ENCODE assay signal across 8 cellular contexts in the genomic region with DNA sequence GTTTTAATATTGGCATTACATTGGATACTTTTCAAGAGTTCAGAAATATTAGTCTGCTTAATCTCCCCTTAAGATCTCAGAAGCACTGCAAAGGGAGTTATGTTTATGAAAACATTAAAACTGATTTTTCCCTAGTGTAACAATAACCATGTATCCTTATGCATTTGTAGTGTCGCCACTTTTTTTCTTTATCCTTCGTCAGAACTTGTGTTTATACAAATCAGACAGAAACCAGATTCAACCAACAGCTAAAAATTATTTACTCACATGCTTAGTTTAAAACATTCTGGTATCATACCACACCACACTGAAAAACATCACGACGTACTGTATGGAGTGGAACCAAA. TPM values are rescaled to one million over a fixed set of nuclear protein-coding genes. Genes with fewer than 3 reads are reported as not detected.
DNase-seq lines count a peak whose midpoint lies in the region; ATAC-seq, FAIRE-seq and TF ChIP-seq lines count a peak whose summit lies in the region.

No MANE protein-coding gene starts in this region.

- H3K9me3 ChIP-seq in heart left ventricle: no peaks in the 10 kb centered on the region
- H3K9me3 ChIP-seq in GM12878 (replicated peaks; ENCODE audit: control insufficient read depth, insufficient read depth, low read length): no peaks in the 10 kb centered on the region
- no peaks in the 10 kb centered on the region for H3K9me3 ChIP-seq in mesenchymal stem cell (ENCODE audit: control insufficient read depth, low read length)
- H3K9me3 ChIP-seq in upper lobe of left lung: no peaks in the 10 kb centered on the region

- H2BK5ac ChIP-seq in mesenchymal stem cell (ENCODE audit: low read depth, low read length, poor library complexity, severe bottlenecking): no peak overlapping the region

- peak overlapping the region; percentile 91 to 99 (median 97) for H3K27ac ChIP-seq in heart left ventricle
- no peak overlapping the region for H3K27ac ChIP-seq in GM12878 (ENCODE audit: control insufficient read depth, insufficient read depth)
- peak overlapping the region; percentile 27 for H3K27ac ChIP-seq in mesenchymal stem cell (ENCODE audit: low read length, poor library complexity, severe bottlenecking)
- H3K27ac ChIP-seq in upper lobe of left lung: peak overlapping the region; percentile 97 to 99 (median 98)

- TF ChIP-seq RAD21 in GM12878 (IDR thresholded peaks at IDR 0.05; ENCODE audit: insufficient read depth, low read depth, low read length): no peak

- TF ChIP-seq CTCF in heart left ventricle (IDR thresholded peaks at IDR 0.05): no peak
- no peak for TF ChIP-seq CTCF in GM12878 (IDR thresholded peaks at IDR 0.05 in 2 of 3, conservative IDR thresholded peaks at IDR 0.05 in 1 of 3; ENCODE audit: control insufficient read depth in 2 of 3, extremely low read depth in 1 of 3, insufficient read depth in 1 of 3, low read depth in 3 of 3, low read length in 3 of 3)
- TF ChIP-seq CTCF in upper lobe of left lung (IDR thresholded peaks at IDR 0.05): no peak

- H3K27me3 ChIP-seq in heart left ventricle (no peaks in the 10 kb centered on the region), GM12878 (replicated peaks in 1 of 2; ENCODE audit: control insufficient read depth in 2 of 2, insufficient read depth in 2 of 2, low read length in 1 of 2) (peaks cover 14 to 25% of the 10 kb centered on the region in 2 experiments), mesenchymal stem cell (ENCODE audit: control insufficient read depth in 1 of 2, insufficient read depth in 1 of 2, low read length in 2 of 2) (peaks cover 22 to 25% of the 10 kb centered on the region in 2 experiments), upper lobe of left lung (no peaks in the 10 kb centered on the region)

- no peak overlapping the region for H2AK5ac ChIP-seq in mesenchymal stem cell (ENCODE audit: low read length, severe bottlenecking)

- SMC1A ChIA-PET in GM12878 (lab: Charles Lee; ENCODE audit: uncharacterized antibody, unreplicated experiment): interaction anchor here (0.6 kb wide), 1 partner anchor 24 kb away, joined by 3 read pairs; no protein-coding TSS in a partner anchor

- H3K9ac ChIP-seq in GM12878 (ENCODE audit: control insufficient read depth, insufficient read depth, low read length) (no peak overlapping the region), mesenchymal stem cell (ENCODE audit: low read length) (peak overlapping the region; percentile 97)

- BruUV-seq in GM12878 (replicated peaks; lab: Mats Ljungman, UMichigan): no TSS peak

- no peak overlapping the region for H3K18ac ChIP-seq in mesenchymal stem cell (ENCODE audit: low read depth in 1 of 2, low read length in 2 of 2)

- POLR2A ChIA-PET in GM12878 (lab: Charles Lee): interaction anchor here (0.6 kb wide), 1 partner anchor 32 kb away, joined by 6 read pairs; no protein-coding TSS in a partner anchor

- intact Hi-C loops in heart left ventricle (cut with DNase I) (loop anchor here in 4 of 10 donors (5.0 to 10.0 kb wide), 6 partner anchors 47 to 377 kb away; partner anchors contain the start of genes RAB33B (in 2 of the 4) and ELF2 (in 1 of the 4)), Right ventricle myocardium superior (cut with DNase I) (no loop called here), GM12878 (cut with micrococcal nuclease; ENCODE audit: unreplicated experiment) (no loop called here)

- H4K20me1 ChIP-seq in GM12878 (ENCODE audit: control insufficient read depth, insufficient read depth): no peaks in the 10 kb centered on the region; the same call in 1 of the 2 replicates

- peak overlapping the region; percentile 98 for H3K4me2 ChIP-seq in GM12878 (ENCODE audit: control insufficient read depth, insufficient read depth)
- no peak overlapping the region for H3K4me2 ChIP-seq in mesenchymal stem cell (ENCODE audit: low read length, poor library complexity, severe bottlenecking)

- CTCF ChIA-PET in GM12878 (lab: Yijun Ruan, JAX): interaction anchor here (0.5 to 1.3 kb wide), 4 partner anchors 10 to 44 kb away, joined by 3 to 5 read pairs (median 4); no protein-coding TSS in a partner anchor

- FAIRE-seq in GM12878 (lab: Jason Lieb, UNC): peak; percentile 7

- H3K36me3 ChIP-seq in heart left ventricle (no peaks in the 10 kb centered on the region), GM12878 (ENCODE audit: control insufficient read depth in 2 of 2, insufficient read depth in 2 of 2, low read length in 1 of 2) (no peaks in the 10 kb centered on the region), mesenchymal stem cell (ENCODE audit: control insufficient read depth in 1 of 2, insufficient read depth in 2 of 2, low read depth in 1 of 2, low read length in 2 of 2) (no peaks in the 10 kb centered on the region), upper lobe of left lung (no peaks in the 10 kb centered on the region)

- H2BK120ac ChIP-seq in mesenchymal stem cell (ENCODE audit: low read depth, low read length): no peak overlapping the region

- no peak overlapping the region for H2BK15ac ChIP-seq in mesenchymal stem cell (ENCODE audit: low read depth, poor library complexity, severe bottlenecking)

- ATAC-seq in heart left ventricle (peak in 1 of 4 donors; percentile 1), Right ventricle myocardium superior (ENCODE audit: poor library complexity) (no peak), GM12878 (no peak), upper lobe of left lung (ENCODE audit: low FRiP score in 2 of 2) (no peak)

- in situ Hi-C loops in GM12878 (cut with MboI): no loop called here

- RAD21 ChIA-PET in GM12878 (lab: Charles Lee; ENCODE audit: unreplicated experiment): no interaction called here

- no peak overlapping the region for H2BK12ac ChIP-seq in mesenchymal stem cell (ENCODE audit: low read length in 2 of 2)

- H2AFZ ChIP-seq in GM12878 (ENCODE audit: control insufficient read depth, low read depth, low read length): peak overlapping the region; percentile 77; the same call in 1 of the 2 replicates
- H2AFZ ChIP-seq in mesenchymal stem cell (ENCODE audit: low read depth, low read length): no peak overlapping the region

- H4K8ac ChIP-seq in mesenchymal stem cell (ENCODE audit: low read length): no peak overlapping the region

- TF ChIP-seq POLR2A in heart left ventricle (IDR thresholded peaks at IDR 0.05): no peak
- TF ChIP-seq POLR2A in GM12878 (IDR thresholded peaks at IDR 0.05; ENCODE audit: low read depth, low read length): no peak
- no peak for TF ChIP-seq POLR2A in upper lobe of left lung (IDR thresholded peaks at IDR 0.05)

- H3K14ac ChIP-seq in mesenchymal stem cell (ENCODE audit: low read length in 2 of 2): no peak overlapping the region

- no peak overlapping the region for H4K91ac ChIP-seq in mesenchymal stem cell (ENCODE audit: low read length)

- no peak for TF ChIP-seq EP300 in GM12878 (IDR thresholded peaks at IDR 0.05; ENCODE audit: borderline replicate concordance in 1 of 2, control insufficient read depth in 1 of 2, low read depth in 2 of 2, low read length in 2 of 2)
- no peak for TF ChIP-seq EP300 in upper lobe of left lung (IDR thresholded peaks at IDR 0.05)

- 1 to 6% (median 5%) methylated on average over 4 of the region's 4 CpGs for WGBS in heart left ventricle, 4 donors
- 57% methylated on average over 4 of the region's 4 CpGs for WGBS in GM12878 (ENCODE audit: insufficient coverage, insufficient replicate concordance, low lambda C conversion rate, missing lambda C conversion rate)
- 17% methylated on average over 4 of the region's 4 CpGs for WGBS in mesenchymal stem cell
- WGBS in upper lobe of left lung, 2 donors: 13 to 18% methylated on average over 4 of the region's 4 CpGs

- peak overlapping the region; percentile 72 to 97 (median 93) for H3K4me3 ChIP-seq in heart left ventricle
- peak overlapping the region; percentile 74; the same call in 1 of the 2 replicates for H3K4me3 ChIP-seq in GM12878
- peak overlapping the region in 1 of 2 experiments; percentile 93 for H3K4me3 ChIP-seq in mesenchymal stem cell (ENCODE audit: insufficient read depth in 1 of 2, low read depth in 1 of 2, low read length in 2 of 2)
- peak overlapping the region; percentile 78 to 96 (median 89) for H3K4me3 ChIP-seq in upper lobe of left lung

- H3K4ac ChIP-seq in mesenchymal stem cell (ENCODE audit: low read depth in 1 of 2, low read length in 2 of 2): no peak overlapping the region

- peaks cover 5% of the 10 kb centered on the region for H3K79me1 ChIP-seq in mesenchymal stem cell (replicated peaks; ENCODE audit: low read length, poor library complexity, severe bottlenecking)

- peaks cover 0 to 75% (median 55%) of the 10 kb centered on the region in 12 donors for H3K4me1 ChIP-seq in heart left ventricle
- peaks cover 8% of the 10 kb centered on the region; the same call in 1 of the 2 replicates for H3K4me1 ChIP-seq in GM12878 (ENCODE audit: control insufficient read depth, insufficient read depth, low read length)
- peaks cover 10% of the 10 kb centered on the region for H3K4me1 ChIP-seq in mesenchymal stem cell (ENCODE audit: control insufficient read depth, insufficient read depth, low read depth, low read length)
- peaks cover 38 to 59% (median 44%) of the 10 kb centered on the region in 4 donors for H3K4me1 ChIP-seq in upper lobe of left lung

- H3K23ac ChIP-seq in mesenchymal stem cell (ENCODE audit: low read length in 2 of 2): no peak overlapping the region

- H3K79me2 ChIP-seq in GM12878 (ENCODE audit: control insufficient read depth, insufficient read depth, low read length): no peaks in the 10 kb centered on the region

- DNase-seq in heart left ventricle (no peak), Right ventricle myocardium superior (no peak), GM12878 (ENCODE audit: low read depth, low spot score) (no peak), mesenchymal stem cell (no peak), upper lobe of left lung (no peak), NCI-H226 (no peak), cerebellar cortex (ENCODE audit: low spot score) (no peak), HuH-7 (ENCODE audit: low spot score) (no peak)

RNA-seq across cellular contexts. Expression of gene SETD7, which starts 1.3 kb away (rescaled TPM):
- total RNA-seq in heart left ventricle (10 to 100 TPM; 47.1 to 78.6 (median 61.9) TPM), Right ventricle myocardium superior (46.3 TPM), GM12878 (2014; rRNA removed) (0.34 and 0.82 TPM in 2 replicates), GM12878 (2014; rRNA removed; fragmentation: Illumina TruSeq; extraction: Trizol) (0.51 and 0.58 TPM in 2 replicates), GM12878 (2021) (0.35 and 0.59 TPM in 2 replicates), upper lobe of left lung (10 to 100 TPM; 17.8 to 45.6 (median 34.0) TPM)
- polyA plus RNA-seq in heart left ventricle (10 to 100 TPM; 11.2 to 34.3 TPM), GM12878 (2011; rRNA removed) (0.05 and 0.09 TPM in 2 replicates), GM12878 (2014; fragmentation: Illumina TruSeq; extraction: Trizol) (0.51 and 0.70 TPM in 2 replicates), GM12878 (2014; fragmentation: Nextera tagmentation; extraction: Ambion mirVana) (under 1 TPM; 0.03 to 0.16 TPM), GM12878 (2014; rRNA removed) (0.36 and 0.57 TPM in 2 replicates), GM12878 (2016; fragmentation: Nextera tagmentation; extraction: Ambion mirVana) (under 1 TPM; 0.67 to 0.82 TPM)
- 0.27 and 0.35 TPM in 2 replicates for total RNA-seq in GM12878 (2013; cell fraction: nucleolus; rRNA removed)
- 0.56 TPM for polyA plus RNA-seq in GM12878 (2011; ENCODE audit: low read depth)
- 0.01 TPM in 1 of 2 replicates, not detected in the other for polyA plus RNA-seq in GM12878 (2011; cell fraction: cytosol; rRNA removed)
- polyA plus RNA-seq in GM12878 (2011; cell fraction: nucleus; rRNA removed): 0.01 TPM in 1 of 2 replicates, not detected in the other
- polyA plus RNA-seq in GM12878 (2012): 0.73 and 1.0 TPM in 2 replicates
- 0.05 TPM in 1 of 2 replicates, not detected in the other for polyA minus RNA-seq in GM12878 (2011; rRNA and poly(A)+ RNA removed)
- 0.21 TPM in 1 of 2 replicates, not detected in the other for polyA minus RNA-seq in GM12878 (2011; cell fraction: cytosol; rRNA and poly(A)+ RNA removed)
- 0.86 TPM in 1 of 2 replicates, not detected in the other for polyA minus RNA-seq in GM12878 (2011; cell fraction: nucleus; rRNA and poly(A)+ RNA removed)
- 26.4 TPM for polyA plus RNA-seq in mesenchymal stem cell (2013, experiment 1 of 2)
- polyA plus RNA-seq in mesenchymal stem cell (2013, experiment 2 of 2): 25.9 TPM

Comparison
In these comparisons a context has a peak if more than half of its experiments do, and no peak if none do; other contexts are left out.
1. RNA of gene SETD7, which starts 1.3 kb away (total RNA-seq): 47.1 to 78.6 TPM in heart left ventricle, 46.3 TPM in Right ventricle myocardium superior (single experiment) and 17.8 to 45.6 TPM in upper lobe of left lung; 0.27 to 0.82 TPM in GM12878; every median in the first group is over 10 times any median in the second.